Comparison of ENCODE assay signal across 8 cellular contexts in the genomic region with DNA sequence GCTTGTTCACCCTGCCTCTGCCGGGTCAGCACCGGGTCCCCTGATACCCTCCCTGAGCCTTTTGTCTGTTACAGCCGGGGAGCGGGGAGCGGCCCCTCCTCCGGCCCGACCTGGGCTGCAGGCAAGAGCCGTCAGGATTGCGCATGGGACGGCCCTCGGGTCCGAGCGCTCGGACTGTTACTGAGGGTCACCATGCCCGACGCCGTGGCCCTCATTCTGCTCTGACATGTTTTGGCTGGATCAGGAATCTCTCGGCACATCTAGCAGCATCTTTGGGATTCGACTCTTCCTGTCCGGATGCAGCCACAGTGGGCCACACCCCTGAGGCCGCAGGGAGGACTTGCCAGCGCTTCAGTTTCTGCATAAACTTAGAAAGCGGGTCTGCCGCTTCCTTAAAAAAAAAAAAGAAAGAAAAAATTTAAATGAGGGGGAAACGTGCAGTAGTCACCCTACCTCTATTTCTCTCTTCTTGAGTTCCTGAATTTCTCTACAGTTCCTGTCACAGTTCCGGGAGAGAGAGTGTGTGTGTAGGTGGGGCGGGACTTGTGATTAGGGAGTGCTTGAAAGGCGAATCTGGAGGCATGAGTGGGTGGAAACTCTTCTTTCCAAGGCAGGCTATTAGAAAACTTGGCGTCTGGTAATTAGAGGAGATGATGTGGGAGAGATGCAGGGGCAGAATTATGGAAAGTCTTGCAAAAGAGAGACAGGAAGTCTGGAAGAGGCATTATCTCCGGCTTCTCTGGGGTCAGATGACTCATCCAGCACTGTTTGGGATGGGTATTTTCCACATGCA. TPM values are rescaled to one million over a fixed set of nuclear protein-coding genes. Genes with fewer than 3 reads are reported as not detected.
DNase-seq lines count a peak whose midpoint lies in the region; ATAC-seq, FAIRE-seq and TF ChIP-seq lines count a peak whose summit lies in the region.

No MANE protein-coding gene starts in this region.

- peaks cover 42% of the 10 kb centered on the region for H3K4me1 Mint-ChIP-seq in activated naive CD4-positive, alpha-beta T cell treated with anti-CD3 and anti-CD28 coated beads, Interleukin-2, amount 10 ng/mL, durations not matched to agents 7 days and 5 days
- peaks cover 23% of the 10 kb centered on the region for H3K4me1 Mint-ChIP-seq in neural crest cell

- TSS peak; percentile 87 for BruUV-seq in PC-9 (replicated peaks; lab: Mats Ljungman, UMichigan)

- H3K4me1 ChIP-seq in ES-I3 (ENCODE audit: insufficient read depth, low read length) (peaks cover 8% of the 10 kb centered on the region; the same call in 1 of the 2 replicates), PC-9 (replicated peaks; ENCODE audit: insufficient read depth) (peaks cover 30% of the 10 kb centered on the region), gastroesophageal sphincter (peaks cover 3 to 49% (median 11%) of the 10 kb centered on the region in 3 donors)

- H3K27me3 ChIP-seq in HL-60 (ENCODE audit: insufficient read depth, poor library complexity, severe bottlenecking) (no peaks in the 10 kb centered on the region), PC-9 (ENCODE audit: insufficient read depth, low read depth) (no peaks in the 10 kb centered on the region), gastroesophageal sphincter (no peaks in the 10 kb centered on the region)

- CTCF ChIA-PET in PC-9 (lab: Charles Lee): no interaction called here
- CTCF ChIA-PET in activated naive CD4-positive, alpha-beta T cell treated with anti-CD3 and anti-CD28 coated beads, Interleukin-2, amount 10 ng/mL, durations not matched to agents 7 days and 5 days (lab: Charles Lee): no interaction called here

- H3K79me2 ChIP-seq in PC-9 (ENCODE audit: low read depth): peaks cover 50% of the 10 kb centered on the region

- H3K27me3 Mint-ChIP-seq in activated naive CD4-positive, alpha-beta T cell treated with anti-CD3 and anti-CD28 coated beads, Interleukin-2, amount 10 ng/mL, durations not matched to agents 7 days and 5 days: peaks cover 4% of the 10 kb centered on the region
- no peaks in the 10 kb centered on the region for H3K27me3 Mint-ChIP-seq in neural crest cell (ENCODE audit: low read depth)

- H3K9me3 Mint-ChIP-seq in activated naive CD4-positive, alpha-beta T cell treated with anti-CD3 and anti-CD28 coated beads, Interleukin-2, amount 10 ng/mL, durations not matched to agents 7 days and 5 days: no peaks in the 10 kb centered on the region
- no peaks in the 10 kb centered on the region for H3K9me3 Mint-ChIP-seq in neural crest cell

- H3K4me3 ChIP-seq in HL-60 (replicated peaks; ENCODE audit: insufficient read depth, low read length) (peak overlapping the region; percentile 87), PC-9 (peak overlapping the region; percentile 87), gastroesophageal sphincter (peak overlapping the region; percentile 64 to 91)

- DNase-seq in HL-60 (ENCODE audit: low read depth in 1 of 2, low spot score in 1 of 2) (peak; percentile 61 to 83), PC-9 (peak; percentile 58 to 77), neural crest cell (ENCODE audit: low read depth, low spot score) (no peak), urothelium cell line (ENCODE audit: low spot score) (peak; percentile 58)
- DNase-seq in activated naive CD4-positive, alpha-beta T cell treated with anti-CD3 and anti-CD28 coated beads, Interleukin-2, amount 10 ng/mL, durations not matched to agents 7 days and 5 days: peak; percentile 54

- no peak for TF ChIP-seq CTCF in HL-60 (IDR thresholded peaks at IDR 0.05; ENCODE audit: insufficient read depth, low read length)
- TF ChIP-seq CTCF in PC-9 (conservative IDR thresholded peaks at IDR 0.05): no peak
- TF ChIP-seq CTCF in gastroesophageal sphincter (IDR thresholded peaks at IDR 0.05): no peak
- no peak for TF ChIP-seq CTCF in neural crest cell (conservative IDR thresholded peaks at IDR 0.05)

- H3K27ac ChIP-seq in HL-60 (replicated peaks) (peak overlapping the region; percentile 94), PC-9 (peak overlapping the region; percentile 71), gastroesophageal sphincter (peak overlapping the region; percentile 80 to 99 (median 92))

- POLR2A ChIA-PET in PC-9 (lab: Charles Lee; ENCODE audit: unreplicated experiment): no interaction called here

- H3K4me2 ChIP-seq in PC-9: peak overlapping the region; percentile 89

- peaks cover 8% of the 10 kb centered on the region; the same call in 1 of the 2 replicates for H4K20me1 ChIP-seq in PC-9 (ENCODE audit: insufficient read depth)

- intact Hi-C loops in PC-9 (cut with micrococcal nuclease; ENCODE audit: unreplicated experiment): loop anchor here (1.0 to 10.0 kb wide), 3 partner anchors 199 to 669 kb away; a partner anchor contains a TSS

- peak overlapping the region; percentile 78 for H3K4me3 Mint-ChIP-seq in activated naive CD4-positive, alpha-beta T cell treated with anti-CD3 and anti-CD28 coated beads, Interleukin-2, amount 10 ng/mL, durations not matched to agents 7 days and 5 days
- peak overlapping the region; percentile 95 for H3K4me3 Mint-ChIP-seq in neural crest cell

- H3K36me3 ChIP-seq in ES-I3 (ENCODE audit: insufficient read depth, low read length) (no peaks in the 10 kb centered on the region), PC-9 (ENCODE audit: low read depth) (peaks cover 14% of the 10 kb centered on the region; the same call in 1 of the 2 replicates), gastroesophageal sphincter (peaks cover 0 to 11% of the 10 kb centered on the region in 2 donors)

- H3K9ac ChIP-seq in ES-I3 (ENCODE audit: low read depth, low read length): peak overlapping the region; percentile 97

- TF ChIP-seq POLR2A in gastroesophageal sphincter (IDR thresholded peaks at IDR 0.05): no peak

- FAIRE-seq in urothelium cell line (lab: Jason Lieb, UNC): no peak

- peaks cover 20% of the 10 kb centered on the region for H3K36me3 Mint-ChIP-seq in activated naive CD4-positive, alpha-beta T cell treated with anti-CD3 and anti-CD28 coated beads, Interleukin-2, amount 10 ng/mL, durations not matched to agents 7 days and 5 days
- no peaks in the 10 kb centered on the region for H3K36me3 Mint-ChIP-seq in neural crest cell (ENCODE audit: low read depth)

- no peaks in the 10 kb centered on the region for H3K9me3 ChIP-seq in ES-I3 (ENCODE audit: control insufficient read depth, insufficient read depth, low read length)
- no peaks in the 10 kb centered on the region for H3K9me3 ChIP-seq in PC-9 (ENCODE audit: insufficient read depth, low read depth)
- H3K9me3 ChIP-seq in gastroesophageal sphincter: no peaks in the 10 kb centered on the region

- peak overlapping the region; percentile 91 for H2AFZ ChIP-seq in PC-9

- ATAC-seq in gastroesophageal sphincter (no peak), HG02885 (IDR thresholded peaks at IDR 0.05; ENCODE audit: poor library complexity, unreplicated experiment) (no peak)

- WGBS in gastroesophageal sphincter (ENCODE audit: low coverage in 1 of 2), 2 donors: 0% methylated on average over 4 to 10 of the region's 30 CpGs

- H3K9me2 ChIP-seq in PC-9 (ENCODE audit: insufficient read depth): no peaks in the 10 kb centered on the region

- H3F3A ChIP-seq in PC-9 (ENCODE audit: insufficient read depth, low read depth): peaks cover 31% of the 10 kb centered on the region

- peak overlapping the region; percentile 96 for H3K27ac Mint-ChIP-seq in activated naive CD4-positive, alpha-beta T cell treated with anti-CD3 and anti-CD28 coated beads, Interleukin-2, amount 10 ng/mL, durations not matched to agents 7 days and 5 days
- peak overlapping the region; percentile 57 for H3K27ac Mint-ChIP-seq in neural crest cell (ENCODE audit: unreplicated experiment)

- TF ChIP-seq EP300 in gastroesophageal sphincter (IDR thresholded peaks at IDR 0.05): no peak

RNA-seq across cellular contexts. Expression of a gene that starts 1.0 kb away (rescaled TPM):
- total RNA-seq in PC-9 (2021) (20.1 and 24.4 TPM in 2 replicates), gastroesophageal sphincter (10 to 100 TPM; 12.5 to 25.4 (median 22.8) TPM), neural crest cell (6.2 and 7.8 TPM in 2 replicates)
